1 cellular context compared by ENCODE assay signal in genomic region chr15:39627456-39628130, GRCh38.
TF ChIP-seq lines count a peak whose summit lies in the region.

No MANE protein-coding gene starts in this region.

TF ChIP-seq in IMR-90, 13 proteins besides CTCF, POLR2A, EP300 and RAD21:
- TF ChIP-seq BHLHE40 (IDR thresholded peaks at IDR 0.05; ENCODE audit: low read depth, low read length): no peak
